ENCODE assay signal across 1 cellular context in genomic region chr11:15704064-15704463, GRCh38.
TF ChIP-seq lines count a peak whose summit lies in the region.

No MANE protein-coding gene starts in this region.

TF ChIP-seq in HepG2, 621 proteins besides CTCF, POLR2A, EP300 and RAD21 (continued from another document):
- peak; percentile 56; the same call in 1 of the 2 replicates for TF ChIP-seq ZNF609 (CRISPR knock-in tag; IDR thresholded peaks at IDR 0.05; ENCODE audit: borderline replicate concordance)
- 0 out of 2 replicates have a peak, but pooled peaks have one; percentile 13 for TF ChIP-seq ZNF430 (CRISPR knock-in tag; IDR thresholded peaks at IDR 0.05)
- TF ChIP-seq NCOA2 (CRISPR knock-in tag; IDR thresholded peaks at IDR 0.05) = 0 out of 2 replicates have a peak, but pooled peaks have one; percentile 16
- TF ChIP-seq RCOR2 (CRISPR knock-in tag; IDR thresholded peaks at IDR 0.05) = no peak
- TF ChIP-seq SNRNP70 (IDR thresholded peaks at IDR 0.05; ENCODE audit: low read depth, low read length) = no peak
- 0 out of 2 replicates have a peak, but pooled peaks have one; percentile 53 for TF ChIP-seq MIXL1 (CRISPR knock-in tag; IDR thresholded peaks at IDR 0.05)
- no peak for TF ChIP-seq THAP9 (CRISPR knock-in tag; IDR thresholded peaks at IDR 0.05; ENCODE audit: borderline replicate concordance)
- TF ChIP-seq PAXIP1 (CRISPR knock-in tag; conservative IDR thresholded peaks at IDR 0.05) = peak; percentile 32; the same call in 1 of the 2 replicates
- no peak for TF ChIP-seq ZC3H4 (CRISPR knock-in tag; IDR thresholded peaks at IDR 0.05; ENCODE audit: borderline replicate concordance)
- TF ChIP-seq EZH2 (conservative IDR thresholded peaks at IDR 0.05; ENCODE audit: low read depth, low read length) = no peak
- no peak for TF ChIP-seq PRMT3 (CRISPR knock-in tag; IDR thresholded peaks at IDR 0.05; ENCODE audit: borderline replicate concordance, low read depth)
- TF ChIP-seq ZBTB2 (CRISPR knock-in tag; IDR thresholded peaks at IDR 0.05; ENCODE audit: low read depth) = no peak
- TF ChIP-seq SP2 (CRISPR knock-in tag; IDR thresholded peaks at IDR 0.05) = no peak
- TF ChIP-seq PITX1 (CRISPR knock-in tag; IDR thresholded peaks at IDR 0.05) = 0 out of 2 replicates have a peak, but pooled peaks have one; percentile 54
- TF ChIP-seq HOXA9 (CRISPR knock-in tag; IDR thresholded peaks at IDR 0.05; ENCODE audit: borderline replicate concordance) = no peak
- no peak for TF ChIP-seq SKI (IDR thresholded peaks at IDR 0.05; ENCODE audit: partially characterized antibody)
